Comparison of ENCODE assay signal across 18 cellular contexts in genomic region chr10:52853704-52854103, GRCh38.
DNase-seq lines count a peak whose midpoint lies in the region; ATAC-seq and TF ChIP-seq lines count a peak whose summit lies in the region.
"Had no signal": no experiment of that assay in that cellular context is flagged by ENCODE, and none has a peak within 500 bp of the region (broad histone marks: within the 10 kb centered on the region; RNA-seq: fewer than 3 reads in every experiment).

No MANE protein-coding gene starts in this region.

- H3K4me3 ChIP-seq in foreskin fibroblast (ENCODE audit: low read depth in 1 of 2, low read length in 2 of 2) = no peak overlapping the region

- DNase-seq in ureter (ENCODE audit: low spot score) (no peak), NOMO-1 treated with dmso at 0.1 percent for 144 hours (lab: John Stamatoyannopoulos, UW; ENCODE audit: unreplicated experiment) (no peak), foreskin fibroblast (no peak)
- no peak for DNase-seq in stimulated activated naive CD8-positive, alpha-beta T cell treated with anti-CD3 and anti-CD28 coated beads, Interleukin-15, Interleukin-2, amounts not matched to agents 100 U/mL and 50 U/mL, for 24 hours
- DNase-seq: activated CD4-positive, alpha-beta T cell treated with anti-CD3 and anti-CD28 coated beads, Interleukin-2, amount 50 U/mL, for 48 hours; activated T-cell treated with anti-CD3 and anti-CD28 coated beads, Interleukin-2, amount 50 U/mL, for 24 hours; foreskin keratinocyte; H9; hypothalamus; naive thymus-derived CD4-positive, alpha-beta T cell; NCI-H1417; NK-92 treated with Interleukin-12 subunit alpha and Interleukin-12 subunit beta, amount 100 ng/mL, for 24 hours; T-cell had no signal

- no peak for TF ChIP-seq CTCF in foreskin fibroblast (IDR thresholded peaks at IDR 0.05; ENCODE audit: low read depth, low read length)

- ATAC-seq in GM18861 (IDR thresholded peaks at IDR 0.05; ENCODE audit: unreplicated experiment) = peak; percentile 91
- peak; percentile 64 for ATAC-seq in GM21360 (IDR thresholded peaks at IDR 0.05; ENCODE audit: unreplicated experiment)
- peak; percentile 91 for ATAC-seq in HG02870 (IDR thresholded peaks at IDR 0.05; ENCODE audit: unreplicated experiment)
- peak; percentile 59 for ATAC-seq in HG03520 (IDR thresholded peaks at IDR 0.05; ENCODE audit: unreplicated experiment)
- no peak for ATAC-seq in stimulated activated naive CD8-positive, alpha-beta T cell treated with anti-CD3 and anti-CD28 coated beads, Interleukin-15, Interleukin-2, amounts not matched to agents 100 U/mL and 50 U/mL, for 24 hours
- ATAC-seq: activated naive CD4-positive, alpha-beta T cell treated with anti-CD3 and anti-CD28 coated beads, Interleukin-2, amount 50 U/mL, for 72 hours; foreskin keratinocyte; naive thymus-derived CD4-positive, alpha-beta T cell; T-cell had no signal
